19 cellular contexts compared by ENCODE assay signal in the genomic region with DNA sequence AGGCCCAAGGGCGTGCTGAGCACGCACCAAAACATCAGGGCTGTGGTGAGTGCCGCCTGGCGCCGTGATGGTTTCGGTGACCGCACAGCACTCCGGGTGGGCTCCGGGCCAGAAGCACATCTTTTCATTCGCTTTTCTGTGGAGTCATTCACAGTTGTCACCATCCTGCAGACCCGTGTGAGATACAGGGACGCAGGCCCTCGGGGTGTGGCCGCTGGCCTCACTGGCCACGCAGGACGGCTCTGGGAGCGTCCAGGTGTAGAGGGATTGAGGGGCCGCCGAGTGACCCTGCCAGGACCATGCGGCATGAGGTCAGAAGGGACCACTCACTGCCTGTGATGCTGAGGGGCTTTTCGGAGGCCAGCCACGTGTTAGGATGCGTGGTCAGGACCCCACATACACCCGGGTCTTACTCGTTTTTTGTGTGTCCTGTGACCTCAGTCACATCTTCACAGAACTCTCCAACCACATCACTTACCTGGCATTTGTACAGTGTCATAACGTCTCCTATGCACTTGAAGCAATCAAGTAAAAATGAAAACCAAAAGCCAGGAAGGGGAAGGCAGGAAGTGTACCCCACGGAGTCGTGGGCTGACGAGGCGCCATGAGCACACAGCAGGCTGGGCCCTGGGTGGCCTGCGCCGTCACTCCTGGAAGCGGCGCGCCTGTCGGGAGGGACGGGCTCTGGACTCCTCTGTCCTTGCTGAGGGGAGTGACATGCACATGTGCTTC. TPM values are rescaled to one million over a fixed set of nuclear protein-coding genes. Genes with fewer than 3 reads are reported as not detected.
DNase-seq lines count a peak whose midpoint lies in the region; ATAC-seq and TF ChIP-seq lines count a peak whose summit lies in the region.
"Had no signal": no experiment of that assay in that cellular context is flagged by ENCODE, and none has a peak within 500 bp of the region (broad histone marks: within the 10 kb centered on the region; RNA-seq: fewer than 3 reads in every experiment).

No MANE protein-coding gene starts in this region.

- H3K4ac ChIP-seq in IMR-90 (ENCODE audit: low read depth, low read length) = no peak overlapping the region

- H3K36me3 ChIP-seq in IMR-90 (ENCODE audit: control insufficient read depth, insufficient read depth, low read length) = peaks cover 48% of the 10 kb centered on the region
- H3K36me3 ChIP-seq in osteoblast (ENCODE audit: insufficient read depth, low read length) = peaks cover 37% of the 10 kb centered on the region
- peaks cover 13% of the 10 kb centered on the region for H3K36me3 ChIP-seq in H7 (replicated peaks; ENCODE audit: control insufficient read depth, insufficient read depth, low read length)
- H3K36me3 ChIP-seq in WERI-Rb-1 = no peaks in the 10 kb centered on the region

- H3K4me2 ChIP-seq in IMR-90 (ENCODE audit: low read depth, low read length) = no peak overlapping the region
- H3K4me2 ChIP-seq in osteoblast (ENCODE audit: insufficient read depth, low read length) = no peak overlapping the region
- H3K4me2 ChIP-seq: KMS-11 had no signal

- TF ChIP-seq RAD21 in IMR-90 (IDR thresholded peaks at IDR 0.05; ENCODE audit: low read length) = no peak

- H2AK5ac ChIP-seq in IMR-90 (ENCODE audit: low read depth, low read length) = no peak overlapping the region

- H3K27me3 Mint-ChIP-seq in activated naive CD4-positive, alpha-beta T cell treated with anti-CD3 and anti-CD28 coated beads, Interleukin-2, amount 10 ng/mL, durations not matched to agents 7 days and 5 days = no peaks in the 10 kb centered on the region
- no peaks in the 10 kb centered on the region for H3K27me3 Mint-ChIP-seq in activated T-helper 2 cell treated with anti-CD3 and anti-CD28 coated beads, Interferon-gamma antibody, Interleukin-2, Interleukin-4, amounts not matched to agents 10 μg/mL and 5 μg/mL and 100 μg/mL, durations not matched to agents 14 hours and 24 hours and 36 hours (ENCODE audit: low read depth)
- H3K27me3 Mint-ChIP-seq: type B pancreatic cell had no signal

- peaks cover 9 to 26% of the 10 kb centered on the region in 2 experiments for H3K79me1 ChIP-seq in IMR-90 (ENCODE audit: low read depth in 1 of 2, low read length in 2 of 2)

- TF ChIP-seq CTCF in IMR-90 (conservative IDR thresholded peaks at IDR 0.05; ENCODE audit: low read depth, low read length) = no peak
- TF ChIP-seq CTCF in osteoblast (IDR thresholded peaks at IDR 0.05; ENCODE audit: extremely low read depth, low read depth, low read length) = no peak
- TF ChIP-seq CTCF in WERI-Rb-1 (IDR thresholded peaks at IDR 0.05; ENCODE audit: low read depth, low read length) = no peak

- H3K27ac ChIP-seq in IMR-90 (ENCODE audit: insufficient read depth, low read length) (no peak overlapping the region), osteoblast (ENCODE audit: low read depth, low read length) (no peak overlapping the region), WERI-Rb-1 (no peak overlapping the region)
- H3K27ac ChIP-seq: KMS-11, prostate gland, stomach had no signal

- dilution Hi-C loops in IMR-90 (cut with HindIII; ENCODE audit: low sequenced_read_pairs, unreplicated experiment) = no loop called here

- H3K56ac ChIP-seq in IMR-90 (ENCODE audit: extremely low read depth, insufficient read depth, low read length) = no peak overlapping the region

- H3K27ac Mint-ChIP-seq in activated naive CD4-positive, alpha-beta T cell treated with anti-CD3 and anti-CD28 coated beads, Interleukin-2, amount 10 ng/mL, durations not matched to agents 7 days and 5 days = peak overlapping the region; percentile 81
- peak overlapping the region; percentile 17 for H3K27ac Mint-ChIP-seq in activated T-helper 2 cell treated with anti-CD3 and anti-CD28 coated beads, Interferon-gamma antibody, Interleukin-2, Interleukin-4, amounts not matched to agents 10 μg/mL and 5 μg/mL and 100 μg/mL, durations not matched to agents 14 hours and 24 hours and 36 hours
- H3K27ac Mint-ChIP-seq: type B pancreatic cell had no signal

- in situ Hi-C loops in IMR-90 (cut with MboI; ENCODE audit: low sequenced_read_pairs) = no loop called here

- WGBS in IMR-90 (ENCODE audit: extremely low coverage in 2 of 2, insufficient read length in 1 of 2), 2 experiments = 98% methylated on average over 20 of the region's 37 CpGs; no CpG with 5 or more reads in 1 of the 2 experiments

- peaks cover 6% of the 10 kb centered on the region for H3K9me1 ChIP-seq in IMR-90 (ENCODE audit: insufficient read depth, low read length)

- no peak overlapping the region for H3K14ac ChIP-seq in IMR-90 (replicated peaks; ENCODE audit: low read depth, low read length)

- no TSS peak for BruUV-seq in IMR-90 (replicated peaks; lab: Mats Ljungman, UMichigan)

- H2BK5ac ChIP-seq in IMR-90 (ENCODE audit: low read depth, low read length, poor library complexity, severe bottlenecking) = no peak overlapping the region

- intact Hi-C loops in IMR-90 (cut with micrococcal nuclease) = no loop called here
- intact Hi-C loops in activated T-helper 2 cell treated with anti-CD3 and anti-CD28 coated beads, Interferon-gamma antibody, Interleukin-2, Interleukin-4, amounts not matched to agents 10 μg/mL and 5 μg/mL and 100 μg/mL, durations not matched to agents 14 hours and 24 hours and 36 hours (cut with micrococcal nuclease) = no loop called here

- H3K9me3 Mint-ChIP-seq in activated naive CD4-positive, alpha-beta T cell treated with anti-CD3 and anti-CD28 coated beads, Interleukin-2, amount 10 ng/mL, durations not matched to agents 7 days and 5 days = no peaks in the 10 kb centered on the region
- no peaks in the 10 kb centered on the region for H3K9me3 Mint-ChIP-seq in activated T-helper 2 cell treated with anti-CD3 and anti-CD28 coated beads, Interferon-gamma antibody, Interleukin-2, Interleukin-4, amounts not matched to agents 10 μg/mL and 5 μg/mL and 100 μg/mL, durations not matched to agents 14 hours and 24 hours and 36 hours
- H3K9me3 Mint-ChIP-seq: type B pancreatic cell had no signal

- no peak overlapping the region for H2BK20ac ChIP-seq in IMR-90 (ENCODE audit: low read depth, low read length)

- no peak overlapping the region for H4K8ac ChIP-seq in IMR-90 (ENCODE audit: low read depth in 2 of 2, low read length in 2 of 2)

- H3K23ac ChIP-seq in IMR-90 (ENCODE audit: low read depth, low read length) = no peak overlapping the region

- H2AFZ ChIP-seq in IMR-90 (replicated peaks; ENCODE audit: low read length, poor library complexity) (no peak overlapping the region), osteoblast (ENCODE audit: low read length) (no peak overlapping the region)

- H3K4me3 ChIP-seq in IMR-90 (ENCODE audit: insufficient read depth, low read depth, low read length) = no peak overlapping the region
- no peak overlapping the region for H3K4me3 ChIP-seq in osteoblast (ENCODE audit: insufficient read depth, low read length)
- no peak overlapping the region for H3K4me3 ChIP-seq in H7 (ENCODE audit: insufficient read depth, low read depth, low read length)
- no peak overlapping the region for H3K4me3 ChIP-seq in WERI-Rb-1 (ENCODE audit: low read depth, low read length)
- H3K4me3 ChIP-seq: prostate gland, stomach had no signal

- H3K4me1 Mint-ChIP-seq in activated naive CD4-positive, alpha-beta T cell treated with anti-CD3 and anti-CD28 coated beads, Interleukin-2, amount 10 ng/mL, durations not matched to agents 7 days and 5 days = peaks cover 66% of the 10 kb centered on the region
- peaks cover 42% of the 10 kb centered on the region for H3K4me1 Mint-ChIP-seq in activated T-helper 2 cell treated with anti-CD3 and anti-CD28 coated beads, Interferon-gamma antibody, Interleukin-2, Interleukin-4, amounts not matched to agents 10 μg/mL and 5 μg/mL and 100 μg/mL, durations not matched to agents 14 hours and 24 hours and 36 hours (ENCODE audit: low read depth)

- H3K36me3 Mint-ChIP-seq in activated naive CD4-positive, alpha-beta T cell treated with anti-CD3 and anti-CD28 coated beads, Interleukin-2, amount 10 ng/mL, durations not matched to agents 7 days and 5 days = peaks cover 54% of the 10 kb centered on the region
- peaks cover 61% of the 10 kb centered on the region for H3K36me3 Mint-ChIP-seq in activated T-helper 2 cell treated with anti-CD3 and anti-CD28 coated beads, Interferon-gamma antibody, Interleukin-2, Interleukin-4, amounts not matched to agents 10 μg/mL and 5 μg/mL and 100 μg/mL, durations not matched to agents 14 hours and 24 hours and 36 hours (ENCODE audit: low read depth)

- H3K27me3 ChIP-seq in IMR-90 (ENCODE audit: control insufficient read depth, insufficient read depth, low read length) (no peaks in the 10 kb centered on the region), osteoblast (ENCODE audit: insufficient read depth, low read length) (no peaks in the 10 kb centered on the region), H7 (ENCODE audit: control insufficient read depth, insufficient read depth, low read length) (no peaks in the 10 kb centered on the region), WERI-Rb-1 (ENCODE audit: insufficient read depth, low read depth, severe bottlenecking) (no peaks in the 10 kb centered on the region)
- H3K27me3 ChIP-seq: stomach had no signal

- peaks cover 44% of the 10 kb centered on the region for H3K79me2 ChIP-seq in osteoblast (ENCODE audit: insufficient read depth, low read length)

- H4K20me1 ChIP-seq in IMR-90 (ENCODE audit: insufficient read depth, low read length) (peaks cover 17% of the 10 kb centered on the region), osteoblast (ENCODE audit: insufficient read depth, low read length) (peaks cover 21% of the 10 kb centered on the region)

- H3K18ac ChIP-seq in IMR-90 (ENCODE audit: low read depth, low read length) = no peak overlapping the region

- no peak overlapping the region for H4K5ac ChIP-seq in IMR-90 (ENCODE audit: low read depth, low read length)

- peak; percentile 40 for DNase-seq in activated naive CD4-positive, alpha-beta T cell treated with anti-CD3 and anti-CD28 coated beads, Interleukin-2, amount 10 ng/mL, durations not matched to agents 7 days and 5 days
- no peak for DNase-seq in activated naive CD4-positive, alpha-beta T cell (lab: John Stamatoyannopoulos, UW)
- DNase-seq in IMR-90 (no peak), osteoblast (ENCODE audit: insufficient read length, low spot score, missing footprints) (peak; percentile 79), H7 (no peak), WERI-Rb-1 (no peak)
- DNase-seq in activated T-helper 2 cell treated with anti-CD3 and anti-CD28 coated beads, Interferon-gamma antibody, Interleukin-2, Interleukin-4, amounts not matched to agents 10 μg/mL and 5 μg/mL and 100 μg/mL, durations not matched to agents 14 hours and 24 hours and 36 hours (ENCODE audit: low spot score) = no peak
- DNase-seq: DND-41; MV-4-11; NCI-H1694 treated with DMSO at 0.1 percent for 48 hours; NCI-H774; OCI-M1; SHP77 treated with DMSO at 0.1 percent for 48 hours; stimulated activated CD4-positive, alpha-beta T cell treated with anti-CD3 and anti-CD28 coated beads, Interleukin-2, amount 100 ng/mL, for 48 hours; stomach had no signal

- TF ChIP-seq POLR2A in IMR-90 (IDR thresholded peaks at IDR 0.05; ENCODE audit: low read depth, low read length) = no peak

- CTCF ChIA-PET in activated naive CD4-positive, alpha-beta T cell treated with anti-CD3 and anti-CD28 coated beads, Interleukin-2, amount 10 ng/mL, durations not matched to agents 7 days and 5 days (lab: Charles Lee) = no interaction called here
- CTCF ChIA-PET in IMR-90 (lab: Yijun Ruan, JAX) = no interaction called here

- H3K9me3 ChIP-seq in IMR-90 (ENCODE audit: control insufficient read depth, insufficient read depth, low read length) (no peaks in the 10 kb centered on the region), osteoblast (ENCODE audit: low read depth, low read length) (no peaks in the 10 kb centered on the region), WERI-Rb-1 (ENCODE audit: severe bottlenecking) (no peaks in the 10 kb centered on the region)
- H3K9me3 ChIP-seq: prostate gland, stomach had no signal

- H2BK120ac ChIP-seq in IMR-90 (ENCODE audit: low read depth, low read length) = no peak overlapping the region

- H3K4me3 Mint-ChIP-seq in activated naive CD4-positive, alpha-beta T cell treated with anti-CD3 and anti-CD28 coated beads, Interleukin-2, amount 10 ng/mL, durations not matched to agents 7 days and 5 days = peak overlapping the region; percentile 19
- no peak overlapping the region for H3K4me3 Mint-ChIP-seq in activated T-helper 2 cell treated with anti-CD3 and anti-CD28 coated beads, Interferon-gamma antibody, Interleukin-2, Interleukin-4, amounts not matched to agents 10 μg/mL and 5 μg/mL and 100 μg/mL, durations not matched to agents 14 hours and 24 hours and 36 hours (ENCODE audit: low read depth)
- H3K4me3 Mint-ChIP-seq: type B pancreatic cell had no signal

- H2AK9ac ChIP-seq in IMR-90 (replicated peaks; ENCODE audit: low read depth, low read length, poor library complexity) = peak overlapping the region; percentile 55

- H2BK15ac ChIP-seq in IMR-90 (ENCODE audit: low read depth, low read length) = no peak overlapping the region

- ATAC-seq in IMR-90 (ENCODE audit: low read depth) = no peak
- ATAC-seq in GM18907 (IDR thresholded peaks at IDR 0.05; ENCODE audit: unreplicated experiment) = no peak

- 0 out of 2 replicates have a peak, but pooled peaks cover 2% of the 10 kb centered on the region for H3K4me1 ChIP-seq in IMR-90 (ENCODE audit: control insufficient read depth, insufficient read depth, low read length)
- H3K4me1 ChIP-seq in osteoblast (ENCODE audit: insufficient read depth, low read length) = no peaks in the 10 kb centered on the region
- H3K4me1 ChIP-seq: prostate gland had no signal

- POLR2A ChIA-PET in IMR-90 (lab: Charles Lee; ENCODE audit: unreplicated experiment) = no interaction called here

- no peak overlapping the region for H4K91ac ChIP-seq in IMR-90 (ENCODE audit: insufficient read depth, low read depth, low read length)

- H3K9ac ChIP-seq in IMR-90 (ENCODE audit: low read depth, low read length) = no peak overlapping the region
- H3K9ac ChIP-seq: KMS-11 had no signal

RNA-seq across cellular contexts. Expression of a gene that starts 7.8 kb away (rescaled TPM):
- total RNA-seq in IMR-90 (2012; rRNA removed) = 9.5 and 10.6 TPM in 2 replicates
- polyA plus RNA-seq in IMR-90 (2012; rRNA removed) = 14.2 and 14.8 TPM in 2 replicates
- polyA plus RNA-seq in IMR-90 (2012; cell fraction: cytosol; rRNA removed) = 6.6 and 12.7 TPM in 2 replicates
- polyA plus RNA-seq in IMR-90 (2012; cell fraction: nucleus; rRNA removed; ENCODE audit: low replicate concordance) = 22.4 and 31.0 TPM in 2 replicates
- total RNA-seq in activated T-helper 2 cell treated with anti-CD3 and anti-CD28 coated beads, Interferon-gamma antibody, Interleukin-2, Interleukin-4, amounts not matched to agents 10 μg/mL and 5 μg/mL and 100 μg/mL, durations not matched to agents 14 hours and 24 hours and 36 hours = 36.3 and 39.8 TPM in 2 replicates
- total RNA-seq in osteoblast = 25.6 and 29.3 TPM in 2 replicates
- total RNA-seq in H7 (2014; rRNA removed; shearing (Covaris generic)) = 20.2 and 24.0 TPM in 2 replicates

Comparison
In these comparisons a context has a peak if more than half of its experiments do, and no peak if none do; other contexts are left out.
1. DNase-seq: peak in activated naive CD4-positive, alpha-beta T cell treated with anti-CD3 and anti-CD28 coated beads, Interleukin-2, amount 10 ng/mL, durations not matched to agents 7 days and 5 days (single experiment) and osteoblast (single experiment); none in activated naive CD4-positive, alpha-beta T cell (0 of 4), IMR-90 (single experiment), activated T-helper 2 cell treated with anti-CD3 and anti-CD28 coated beads, Interferon-gamma antibody, Interleukin-2, Interleukin-4, amounts not matched to agents 10 μg/mL and 5 μg/mL and 100 μg/mL, durations not matched to agents 14 hours and 24 hours and 36 hours (single experiment), H7 (single experiment) and WERI-Rb-1 (single experiment).